Comparison of ENCODE assay signal across 1 cellular context in the genomic region with DNA sequence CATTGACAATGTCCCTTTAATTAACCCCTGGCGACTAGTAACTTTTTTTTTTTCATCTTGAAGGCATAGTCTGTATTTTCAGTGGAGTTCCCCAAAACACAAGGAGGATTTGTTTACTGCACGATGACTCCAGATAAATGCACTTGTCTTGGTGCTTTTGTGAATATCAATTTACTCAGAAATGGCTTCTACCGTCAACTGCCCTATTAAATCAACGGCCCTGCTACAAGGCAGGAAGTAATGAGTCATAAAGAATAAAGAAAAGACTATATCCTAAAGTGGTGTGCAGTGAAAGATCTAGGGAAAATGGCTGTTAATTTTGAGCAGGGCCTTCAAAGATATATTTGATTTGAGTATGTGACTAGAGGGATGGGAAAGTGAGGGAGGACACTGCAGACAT.
TF ChIP-seq lines count a peak whose summit lies in the region.

No MANE protein-coding gene starts in this region.

TF ChIP-seq in GM23338, 12 proteins besides CTCF, POLR2A, EP300 and RAD21:
- TF ChIP-seq, protein P1, sequence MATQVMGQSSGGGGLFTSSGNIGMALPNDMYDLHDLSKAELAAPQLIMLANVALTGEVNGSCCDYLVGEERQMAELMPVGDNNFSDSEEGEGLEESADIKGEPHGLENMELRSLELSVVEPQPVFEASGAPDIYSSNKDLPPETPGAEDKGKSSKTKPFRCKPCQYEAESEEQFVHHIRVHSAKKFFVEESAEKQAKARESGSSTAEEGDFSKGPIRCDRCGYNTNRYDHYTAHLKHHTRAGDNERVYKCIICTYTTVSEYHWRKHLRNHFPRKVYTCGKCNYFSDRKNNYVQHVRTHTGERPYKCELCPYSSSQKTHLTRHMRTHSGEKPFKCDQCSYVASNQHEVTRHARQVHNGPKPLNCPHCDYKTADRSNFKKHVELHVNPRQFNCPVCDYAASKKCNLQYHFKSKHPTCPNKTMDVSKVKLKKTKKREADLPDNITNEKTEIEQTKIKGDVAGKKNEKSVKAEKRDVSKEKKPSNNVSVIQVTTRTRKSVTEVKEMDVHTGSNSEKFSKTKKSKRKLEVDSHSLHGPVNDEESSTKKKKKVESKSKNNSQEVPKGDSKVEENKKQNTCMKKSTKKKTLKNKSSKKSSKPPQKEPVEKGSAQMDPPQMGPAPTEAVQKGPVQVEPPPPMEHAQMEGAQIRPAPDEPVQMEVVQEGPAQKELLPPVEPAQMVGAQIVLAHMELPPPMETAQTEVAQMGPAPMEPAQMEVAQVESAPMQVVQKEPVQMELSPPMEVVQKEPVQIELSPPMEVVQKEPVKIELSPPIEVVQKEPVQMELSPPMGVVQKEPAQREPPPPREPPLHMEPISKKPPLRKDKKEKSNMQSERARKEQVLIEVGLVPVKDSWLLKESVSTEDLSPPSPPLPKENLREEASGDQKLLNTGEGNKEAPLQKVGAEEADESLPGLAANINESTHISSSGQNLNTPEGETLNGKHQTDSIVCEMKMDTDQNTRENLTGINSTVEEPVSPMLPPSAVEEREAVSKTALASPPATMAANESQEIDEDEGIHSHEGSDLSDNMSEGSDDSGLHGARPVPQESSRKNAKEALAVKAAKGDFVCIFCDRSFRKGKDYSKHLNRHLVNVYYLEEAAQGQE (IDR thresholded peaks at IDR 0.05; ENCODE audit: unreplicated experiment), result no peak
- TF ChIP-seq NANOG (IDR thresholded peaks at IDR 0.05; ENCODE audit: borderline replicate concordance) (no peak), ZNF331 (CRISPR knock-in tag; IDR thresholded peaks at IDR 0.05; ENCODE audit: low read depth) (no peak), STAT1 (IDR thresholded peaks at IDR 0.05; ENCODE audit: unreplicated experiment) (no peak), JUNB (IDR thresholded peaks at IDR 0.05; ENCODE audit: unreplicated experiment) (no peak), POLR2AphosphoS5 (IDR thresholded peaks at IDR 0.05; ENCODE audit: low read depth) (no peak), EZH2 (IDR thresholded peaks at IDR 0.05; ENCODE audit: low read depth, unreplicated experiment) (no peak), CREB1 (CRISPR knock-in tag; IDR thresholded peaks at IDR 0.05; ENCODE audit: low read depth) (no peak), EZH2phosphoT487 (IDR thresholded peaks at IDR 0.05; ENCODE audit: unreplicated experiment) (no peak), ZNF114 (CRISPR knock-in tag; IDR thresholded peaks at IDR 0.05) (no peak)
- TF ChIP-seq, protein P2, sequence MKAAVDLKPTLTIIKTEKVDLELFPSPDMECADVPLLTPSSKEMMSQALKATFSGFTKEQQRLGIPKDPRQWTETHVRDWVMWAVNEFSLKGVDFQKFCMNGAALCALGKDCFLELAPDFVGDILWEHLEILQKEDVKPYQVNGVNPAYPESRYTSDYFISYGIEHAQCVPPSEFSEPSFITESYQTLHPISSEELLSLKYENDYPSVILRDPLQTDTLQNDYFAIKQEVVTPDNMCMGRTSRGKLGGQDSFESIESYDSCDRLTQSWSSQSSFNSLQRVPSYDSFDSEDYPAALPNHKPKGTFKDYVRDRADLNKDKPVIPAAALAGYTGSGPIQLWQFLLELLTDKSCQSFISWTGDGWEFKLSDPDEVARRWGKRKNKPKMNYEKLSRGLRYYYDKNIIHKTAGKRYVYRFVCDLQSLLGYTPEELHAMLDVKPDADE (IDR thresholded peaks at IDR 0.05), result no peak
- TF ChIP-seq, protein P3, sequence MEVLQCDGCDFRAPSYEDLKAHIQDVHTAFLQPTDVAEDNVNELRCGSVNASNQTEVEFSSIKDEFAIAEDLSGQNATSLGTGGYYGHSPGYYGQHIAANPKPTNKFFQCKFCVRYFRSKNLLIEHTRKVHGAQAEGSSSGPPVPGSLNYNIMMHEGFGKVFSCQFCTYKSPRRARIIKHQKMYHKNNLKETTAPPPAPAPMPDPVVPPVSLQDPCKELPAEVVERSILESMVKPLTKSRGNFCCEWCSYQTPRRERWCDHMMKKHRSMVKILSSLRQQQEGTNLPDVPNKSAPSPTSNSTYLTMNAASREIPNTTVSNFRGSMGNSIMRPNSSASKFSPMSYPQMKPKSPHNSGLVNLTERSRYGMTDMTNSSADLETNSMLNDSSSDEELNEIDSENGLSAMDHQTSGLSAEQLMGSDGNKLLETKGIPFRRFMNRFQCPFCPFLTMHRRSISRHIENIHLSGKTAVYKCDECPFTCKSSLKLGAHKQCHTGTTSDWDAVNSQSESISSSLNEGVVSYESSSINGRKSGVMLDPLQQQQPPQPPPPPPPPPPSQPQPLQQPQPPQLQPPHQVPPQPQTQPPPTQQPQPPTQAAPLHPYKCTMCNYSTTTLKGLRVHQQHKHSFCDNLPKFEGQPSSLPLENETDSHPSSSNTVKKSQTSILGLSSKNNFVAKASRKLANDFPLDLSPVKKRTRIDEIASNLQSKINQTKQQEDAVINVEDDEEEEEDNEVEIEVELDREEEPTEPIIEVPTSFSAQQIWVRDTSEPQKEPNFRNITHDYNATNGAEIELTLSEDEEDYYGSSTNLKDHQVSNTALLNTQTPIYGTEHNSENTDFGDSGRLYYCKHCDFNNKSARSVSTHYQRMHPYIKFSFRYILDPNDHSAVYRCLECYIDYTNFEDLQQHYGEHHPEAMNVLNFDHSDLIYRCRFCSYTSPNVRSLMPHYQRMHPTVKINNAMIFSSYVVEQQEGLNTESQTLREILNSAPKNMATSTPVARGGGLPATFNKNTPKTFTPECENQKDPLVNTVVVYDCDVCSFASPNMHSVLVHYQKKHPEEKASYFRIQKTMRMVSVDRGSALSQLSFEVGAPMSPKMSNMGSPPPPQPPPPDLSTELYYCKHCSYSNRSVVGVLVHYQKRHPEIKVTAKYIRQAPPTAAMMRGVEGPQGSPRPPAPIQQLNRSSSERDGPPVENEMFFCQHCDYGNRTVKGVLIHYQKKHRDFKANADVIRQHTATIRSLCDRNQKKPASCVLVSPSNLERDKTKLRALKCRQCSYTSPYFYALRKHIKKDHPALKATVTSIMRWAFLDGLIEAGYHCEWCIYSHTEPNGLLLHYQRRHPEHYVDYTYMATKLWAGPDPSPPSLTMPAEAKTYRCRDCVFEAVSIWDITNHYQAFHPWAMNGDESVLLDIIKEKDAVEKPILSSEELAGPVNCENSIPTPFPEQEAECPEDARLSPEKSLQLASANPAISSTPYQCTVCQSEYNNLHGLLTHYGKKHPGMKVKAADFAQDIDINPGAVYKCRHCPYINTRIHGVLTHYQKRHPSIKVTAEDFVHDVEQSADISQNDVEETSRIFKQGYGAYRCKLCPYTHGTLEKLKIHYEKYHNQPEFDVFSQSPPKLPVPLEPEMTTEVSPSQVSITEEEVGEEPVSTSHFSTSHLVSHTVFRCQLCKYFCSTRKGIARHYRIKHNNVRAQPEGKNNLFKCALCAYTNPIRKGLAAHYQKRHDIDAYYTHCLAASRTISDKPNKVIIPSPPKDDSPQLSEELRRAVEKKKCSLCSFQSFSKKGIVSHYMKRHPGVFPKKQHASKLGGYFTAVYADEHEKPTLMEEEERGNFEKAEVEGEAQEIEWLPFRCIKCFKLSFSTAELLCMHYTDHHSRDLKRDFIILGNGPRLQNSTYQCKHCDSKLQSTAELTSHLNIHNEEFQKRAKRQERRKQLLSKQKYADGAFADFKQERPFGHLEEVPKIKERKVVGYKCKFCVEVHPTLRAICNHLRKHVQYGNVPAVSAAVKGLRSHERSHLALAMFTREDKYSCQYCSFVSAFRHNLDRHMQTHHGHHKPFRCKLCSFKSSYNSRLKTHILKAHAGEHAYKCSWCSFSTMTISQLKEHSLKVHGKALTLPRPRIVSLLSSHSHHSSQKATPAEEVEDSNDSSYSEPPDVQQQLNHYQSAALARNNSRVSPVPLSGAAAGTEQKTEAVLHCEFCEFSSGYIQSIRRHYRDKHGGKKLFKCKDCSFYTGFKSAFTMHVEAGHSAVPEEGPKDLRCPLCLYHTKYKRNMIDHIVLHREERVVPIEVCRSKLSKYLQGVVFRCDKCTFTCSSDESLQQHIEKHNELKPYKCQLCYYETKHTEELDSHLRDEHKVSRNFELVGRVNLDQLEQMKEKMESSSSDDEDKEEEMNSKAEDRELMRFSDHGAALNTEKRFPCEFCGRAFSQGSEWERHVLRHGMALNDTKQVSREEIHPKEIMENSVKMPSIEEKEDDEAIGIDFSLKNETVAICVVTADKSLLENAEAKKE (CRISPR knock-in tag; IDR thresholded peaks at IDR 0.05), result no peak
